20 cellular contexts compared by ENCODE assay signal in genomic region chr2:168255103-168255502, GRCh38. TPM values are rescaled to one million over a fixed set of nuclear protein-coding genes. Genes with fewer than 3 reads are reported as not detected.
DNase-seq lines count a peak whose midpoint lies in the region; ATAC-seq and TF ChIP-seq lines count a peak whose summit lies in the region.
"Had no signal": no experiment of that assay in that cellular context is flagged by ENCODE, and none has a peak within 500 bp of the region (broad histone marks: within the 10 kb centered on the region; RNA-seq: fewer than 3 reads in every experiment).

No MANE protein-coding gene starts in this region.

- BruUV-seq in PC-3 (replicated peaks; lab: Mats Ljungman, UMichigan) = no TSS peak

- no peak overlapping the region for H2AFZ ChIP-seq in PC-3 (ENCODE audit: low read length)
- H2AFZ ChIP-seq in smooth muscle cell (ENCODE audit: low read depth) = peak overlapping the region; percentile 34

- 94% methylated on average over 8 of the region's 8 CpGs for WGBS in smooth muscle cell (ENCODE audit: low lambda C conversion rate)
- WGBS in stomach, 5 donors = 92 to 99% (median 97%) methylated on average over 8 of the region's 8 CpGs

- no peak for TF ChIP-seq EP300 in stomach (IDR thresholded peaks at IDR 0.05)

- H3K9me3 ChIP-seq in PC-3 (ENCODE audit: low read length) (peaks cover 4% of the 10 kb centered on the region; the same call in 1 of the 2 replicates), smooth muscle cell (replicated peaks; ENCODE audit: low read depth) (no peaks in the 10 kb centered on the region), stomach (peaks cover 0 to 17% (median 11%) of the 10 kb centered on the region in 4 donors)

- H3K9me2 ChIP-seq in PC-3 (replicated peaks; ENCODE audit: low read length) = no peaks in the 10 kb centered on the region

- intact Hi-C loops in activated CD4-positive, alpha-beta T cell treated with anti-CD3 and anti-CD28 coated beads, Interleukin-2, amount 10 ng/mL, durations not matched to agents 24 days and 14 days (cut with micrococcal nuclease) = no loop called here
- intact Hi-C loops in activated CD4-positive, alpha-beta T cell treated with anti-CD3 and anti-CD28 coated beads for 36 hours (cut with DNase I, micrococcal nuclease) = no loop called here
- intact Hi-C loops in PC-3 (cut with micrococcal nuclease) (no loop called here), stomach (cut with DNase I; ENCODE audit: low total_unique reads) (no loop called here)

- CTCF ChIA-PET in activated CD4-positive, alpha-beta T cell treated with anti-CD3 and anti-CD28 coated beads for 36 hours (lab: Charles Lee) = interaction anchor here (0.6 kb wide), 1 partner anchor 32 kb away, joined by 3 read pairs; no protein-coding TSS in a partner anchor
- CTCF ChIA-PET in PC-3 (lab: Charles Lee) = no interaction called here

- H4K20me1 ChIP-seq in PC-3 (ENCODE audit: low read length) (no peaks in the 10 kb centered on the region), smooth muscle cell (ENCODE audit: low read depth) (no peaks in the 10 kb centered on the region)
- H4K20me1 ChIP-seq: BLaER1 had no signal

- POLR2A ChIA-PET in activated CD4-positive, alpha-beta T cell treated with anti-CD3 and anti-CD28 coated beads for 36 hours (lab: Charles Lee) = no interaction called here
- POLR2A ChIA-PET in PC-3 (lab: Charles Lee; ENCODE audit: unreplicated experiment) = no interaction called here

- no peak for TF ChIP-seq POLR2A in stomach (IDR thresholded peaks at IDR 0.05)

- no peak overlapping the region for H3K27ac Mint-ChIP-seq in activated CD4-positive, alpha-beta T cell treated with anti-CD3 and anti-CD28 coated beads, Interleukin-2, amount 10 ng/mL, durations not matched to agents 24 days and 14 days
- H3K27ac Mint-ChIP-seq in activated CD4-positive, alpha-beta T cell treated with anti-CD3 and anti-CD28 coated beads for 36 hours = no peak overlapping the region
- peak overlapping the region; percentile 88 for H3K27ac Mint-ChIP-seq in chondrocyte (ENCODE audit: unreplicated experiment)
- H3K27ac Mint-ChIP-seq in activated T-cell treated with anti-CD3 and anti-CD28 coated beads, Interleukin-2, amount 50 U/mL, for 72 hours = no peak overlapping the region

- H3K4me3 ChIP-seq in PC-3 (ENCODE audit: low read length) (no peak overlapping the region), smooth muscle cell (no peak overlapping the region), stomach (no peak overlapping the region)
- H3K4me3 ChIP-seq: BLaER1 had no signal

- peaks cover 7% of the 10 kb centered on the region; the same call in 1 of the 2 replicates for H3K4me1 ChIP-seq in PC-3 (ENCODE audit: insufficient read depth, low read length)
- peaks cover 6% of the 10 kb centered on the region for H3K4me1 ChIP-seq in smooth muscle cell (ENCODE audit: low read depth)
- H3K4me1 ChIP-seq in stomach = peaks cover 0 to 27% (median 12%) of the 10 kb centered on the region in 4 donors

- H3K27me3 Mint-ChIP-seq in activated CD4-positive, alpha-beta T cell treated with anti-CD3 and anti-CD28 coated beads, Interleukin-2, amount 10 ng/mL, durations not matched to agents 24 days and 14 days = peaks cover 3% of the 10 kb centered on the region
- H3K27me3 Mint-ChIP-seq in activated CD4-positive, alpha-beta T cell treated with anti-CD3 and anti-CD28 coated beads for 36 hours = no peaks in the 10 kb centered on the region
- H3K27me3 Mint-ChIP-seq in chondrocyte (ENCODE audit: low read depth) = no peaks in the 10 kb centered on the region
- H3K27me3 Mint-ChIP-seq in activated T-cell treated with anti-CD3 and anti-CD28 coated beads, Interleukin-2, amount 50 U/mL, for 72 hours (ENCODE audit: low read depth) = no peaks in the 10 kb centered on the region
- H3K27me3 Mint-ChIP-seq: CD8-positive, alpha-beta memory T cell had no signal

- no peak overlapping the region for H3K4me3 Mint-ChIP-seq in activated CD4-positive, alpha-beta T cell treated with anti-CD3 and anti-CD28 coated beads, Interleukin-2, amount 10 ng/mL, durations not matched to agents 24 days and 14 days
- H3K4me3 Mint-ChIP-seq in activated CD4-positive, alpha-beta T cell treated with anti-CD3 and anti-CD28 coated beads for 36 hours = no peak overlapping the region
- H3K4me3 Mint-ChIP-seq in chondrocyte (ENCODE audit: unreplicated experiment) = no peak overlapping the region
- H3K4me3 Mint-ChIP-seq in activated T-cell treated with anti-CD3 and anti-CD28 coated beads, Interleukin-2, amount 50 U/mL, for 72 hours = no peak overlapping the region
- H3K4me3 Mint-ChIP-seq: CD8-positive, alpha-beta memory T cell; H9 had no signal

- H3K36me3 ChIP-seq in PC-3 (ENCODE audit: low read depth, low read length) (no peaks in the 10 kb centered on the region), smooth muscle cell (ENCODE audit: low read depth) (no peaks in the 10 kb centered on the region), stomach (no peaks in the 10 kb centered on the region)
- H3K36me3 ChIP-seq: BLaER1 had no signal

- TF ChIP-seq CTCF in PC-3 (conservative IDR thresholded peaks at IDR 0.05; ENCODE audit: low read depth, low read length) = no peak
- TF ChIP-seq CTCF in chondrocyte (IDR thresholded peaks at IDR 0.05) = no peak
- no peak for TF ChIP-seq CTCF in smooth muscle cell (IDR thresholded peaks at IDR 0.05; ENCODE audit: borderline replicate concordance, insufficient read depth, poor library complexity, severe bottlenecking)
- TF ChIP-seq CTCF in stomach (IDR thresholded peaks at IDR 0.05) = no peak

- peak; percentile 38 for DNase-seq in activated CD4-positive, alpha-beta T cell treated with anti-CD3 and anti-CD28 coated beads, Interleukin-2, amount 10 ng/mL, durations not matched to agents 24 days and 14 days
- DNase-seq in activated CD4-positive, alpha-beta T cell treated with anti-CD3 and anti-CD28 coated beads for 36 hours = no peak
- DNase-seq in PC-3 (no peak), chondrocyte (ENCODE audit: low spot score) (no peak), smooth muscle cell (lab: John Stamatoyannopoulos, UW; ENCODE audit: unreplicated experiment) (no peak), DMS53 (lab: John Stamatoyannopoulos, UW) (no peak), stomach (no peak)
- no peak for DNase-seq in activated T-cell treated with anti-CD3 and anti-CD28 coated beads, Interleukin-2, amount 50 U/mL, for 72 hours
- DNase-seq: CD8-positive, alpha-beta memory T cell; DND-41; H9; KG1; NCI-H1105 treated with DMSO at 0.1 percent for 48 hours; NCI-H1694; NCI-H2081 treated with DMSO at 0.1 percent for 48 hours; NCI-H510A; NCI-H748 treated with DMSO at 0.1 percent for 48 hours; SIG-M5 had no signal

- no peak overlapping the region for H3K27ac ChIP-seq in PC-3 (ENCODE audit: low read length)
- H3K27ac ChIP-seq in smooth muscle cell (ENCODE audit: low read depth) = peak overlapping the region; percentile 62
- H3K27ac ChIP-seq in stomach = peak overlapping the region in 2 of 5 donors; percentile 68 to 80
- H3K27ac ChIP-seq: BLaER1, RWPE1 had no signal

- H3K4me2 ChIP-seq in PC-3 (ENCODE audit: low read length) = peak overlapping the region; percentile 15; the same call in 1 of the 2 replicates
- H3K4me2 ChIP-seq in smooth muscle cell = peak overlapping the region; percentile 44
- H3K4me2 ChIP-seq: BLaER1 had no signal

- H3K4me1 Mint-ChIP-seq in activated CD4-positive, alpha-beta T cell treated with anti-CD3 and anti-CD28 coated beads, Interleukin-2, amount 10 ng/mL, durations not matched to agents 24 days and 14 days = no peaks in the 10 kb centered on the region
- H3K4me1 Mint-ChIP-seq in activated CD4-positive, alpha-beta T cell treated with anti-CD3 and anti-CD28 coated beads for 36 hours = no peaks in the 10 kb centered on the region
- peaks cover 31% of the 10 kb centered on the region for H3K4me1 Mint-ChIP-seq in chondrocyte (ENCODE audit: low read depth)
- no peaks in the 10 kb centered on the region for H3K4me1 Mint-ChIP-seq in activated T-cell treated with anti-CD3 and anti-CD28 coated beads, Interleukin-2, amount 50 U/mL, for 72 hours (ENCODE audit: low read depth)
- H3K4me1 Mint-ChIP-seq: H9 had no signal

- H3K27me3 ChIP-seq in PC-3 (ENCODE audit: low read length) (no peaks in the 10 kb centered on the region), smooth muscle cell (ENCODE audit: low read depth) (no peaks in the 10 kb centered on the region), stomach (no peaks in the 10 kb centered on the region)
- H3K27me3 ChIP-seq: BLaER1 had no signal

- H3K9ac ChIP-seq in PC-3 (ENCODE audit: low read length) (no peak overlapping the region), smooth muscle cell (ENCODE audit: low read depth) (no peak overlapping the region)
- H3K9ac ChIP-seq: BLaER1 had no signal

- no peaks in the 10 kb centered on the region for H3K79me2 ChIP-seq in PC-3 (ENCODE audit: low read length)
- no peaks in the 10 kb centered on the region for H3K79me2 ChIP-seq in smooth muscle cell (ENCODE audit: low read depth)

- H3K36me3 Mint-ChIP-seq in activated CD4-positive, alpha-beta T cell treated with anti-CD3 and anti-CD28 coated beads, Interleukin-2, amount 10 ng/mL, durations not matched to agents 24 days and 14 days (ENCODE audit: low read depth) = no peaks in the 10 kb centered on the region
- peaks cover 3% of the 10 kb centered on the region for H3K36me3 Mint-ChIP-seq in activated CD4-positive, alpha-beta T cell treated with anti-CD3 and anti-CD28 coated beads for 36 hours (ENCODE audit: low read depth)
- H3K36me3 Mint-ChIP-seq in chondrocyte (ENCODE audit: low read depth) = peaks cover 6% of the 10 kb centered on the region
- H3K36me3 Mint-ChIP-seq in activated T-cell treated with anti-CD3 and anti-CD28 coated beads, Interleukin-2, amount 50 U/mL, for 72 hours (ENCODE audit: insufficient read depth in 2 of 2) = peaks cover 6 to 10% of the 10 kb centered on the region in 2 donors

- no peaks in the 10 kb centered on the region for H3F3A ChIP-seq in PC-3 (ENCODE audit: low read length, unreplicated experiment)
- no peaks in the 10 kb centered on the region for H3F3A ChIP-seq in smooth muscle cell (ENCODE audit: low read depth)

- ATAC-seq in activated CD4-positive, alpha-beta T cell treated with anti-CD3 and anti-CD28 coated beads for 36 hours = no peak
- no peak for ATAC-seq in PC-3
- ATAC-seq in activated T-cell treated with anti-CD3 and anti-CD28 coated beads, Interleukin-2, amount 50 U/mL, for 72 hours (replicated peaks in 1 of 2) = no peak

- peaks cover 13% of the 10 kb centered on the region for H3K9me3 Mint-ChIP-seq in activated CD4-positive, alpha-beta T cell treated with anti-CD3 and anti-CD28 coated beads, Interleukin-2, amount 10 ng/mL, durations not matched to agents 24 days and 14 days
- H3K9me3 Mint-ChIP-seq in activated CD4-positive, alpha-beta T cell treated with anti-CD3 and anti-CD28 coated beads for 36 hours (ENCODE audit: low read depth) = peaks cover 14% of the 10 kb centered on the region
- H3K9me3 Mint-ChIP-seq in chondrocyte (ENCODE audit: low read depth) = peaks cover 12% of the 10 kb centered on the region
- H3K9me3 Mint-ChIP-seq in activated T-cell treated with anti-CD3 and anti-CD28 coated beads, Interleukin-2, amount 50 U/mL, for 72 hours = peaks cover 7 to 9% of the 10 kb centered on the region in 2 donors

RNA-seq across cellular contexts. Expression of gene STK39, which starts 7.7 kb away (rescaled TPM):
- total RNA-seq in activated CD4-positive, alpha-beta T cell treated with anti-CD3 and anti-CD28 coated beads, Interleukin-2, amount 10 ng/mL, durations not matched to agents 24 days and 14 days = 40.3 and 40.9 TPM in 2 replicates
- 10 to 100 TPM; 42.1 to 44.5 TPM for total RNA-seq in activated CD4-positive, alpha-beta T cell treated with anti-CD3 and anti-CD28 coated beads for 36 hours
- total RNA-seq in PC-3 (2014; rRNA removed) = 17.9 and 20.8 TPM in 2 replicates
- total RNA-seq in chondrocyte = 31.9 to 34.8 TPM (median 34.3 TPM) in 3 replicates
- total RNA-seq in smooth muscle cell = 32.1 and 37.8 TPM in 2 replicates
- 18.8 and 21.1 TPM in 2 replicates for polyA plus RNA-seq in smooth muscle cell
- total RNA-seq in stomach = 10 to 100 TPM; 29.8 to 60.7 (median 44.1) TPM
- 10 to 100 TPM; 18.3 to 35.7 (median 30.4) TPM for polyA plus RNA-seq in stomach
- total RNA-seq in activated T-cell treated with anti-CD3 and anti-CD28 coated beads, Interleukin-2, amount 50 U/mL, for 72 hours = 10 to 100 TPM; 37.1 to 41.0 TPM
